11 cellular contexts compared by ENCODE assay signal in the genomic region with DNA sequence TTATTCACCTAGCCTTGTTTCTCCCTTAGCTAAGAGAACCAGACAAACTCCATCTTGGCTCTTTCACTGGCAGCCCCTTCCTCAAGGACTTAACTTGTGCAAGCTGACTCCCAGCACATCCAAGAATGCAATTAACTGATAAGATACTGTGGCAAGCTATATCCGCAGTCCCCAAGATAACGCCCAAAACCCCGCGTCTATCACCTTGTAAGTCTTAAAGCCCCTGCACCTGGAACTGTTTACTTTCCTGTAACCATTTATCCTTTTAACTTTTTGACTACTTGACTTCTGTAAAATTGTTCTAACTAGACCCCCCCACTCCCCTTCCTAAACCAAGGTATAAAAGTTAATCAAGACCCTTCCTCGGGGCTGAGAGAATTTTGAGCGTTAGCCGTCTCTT. TPM values are rescaled to one million over a fixed set of nuclear protein-coding genes. Genes with fewer than 3 reads are reported as not detected.
"Had no signal": no experiment of that assay in that cellular context is flagged by ENCODE, and none has a peak within 500 bp of the region (broad histone marks: within the 10 kb centered on the region; RNA-seq: fewer than 3 reads in every experiment).

No MANE protein-coding gene starts in this region.

RNA-seq across cellular contexts. Expression of gene CCKBR, which starts 21.2 kb away (rescaled TPM):
- total RNA-seq: subcutaneous adipose tissue, thoracic aorta, tibial nerve, upper lobe of left lung, upper lobe of right lung, ureter, urinary bladder, uterus, vagina had no signal

RNA-seq across cellular contexts. Expression of gene CNGA4, which starts 41.9 kb away (rescaled TPM):
- total RNA-seq: stomach, subcutaneous adipose tissue, suprapubic skin, thoracic aorta, upper lobe of right lung, urinary bladder, vagina had no signal
